8 cellular contexts compared by ENCODE assay signal in genomic region chr1:234597894-234598293, GRCh38. TPM values are rescaled to one million over a fixed set of nuclear protein-coding genes. Genes with fewer than 3 reads are reported as not detected.
DNase-seq lines count a peak whose midpoint lies in the region; ATAC-seq, FAIRE-seq and TF ChIP-seq lines count a peak whose summit lies in the region.

No MANE protein-coding gene starts in this region.

- H3K27ac ChIP-seq in GM23338 (ENCODE audit: low read depth) = no peak overlapping the region
- H3K27ac ChIP-seq in PC-9 = peak overlapping the region; percentile 31
- no peak overlapping the region for H3K27ac ChIP-seq in kidney (ENCODE audit: low read depth in 2 of 2, low read length in 2 of 2)

- no peaks in the 10 kb centered on the region for H3K36me3 ChIP-seq in BJ (ENCODE audit: control insufficient read depth, insufficient read depth, low read length)
- no peaks in the 10 kb centered on the region for H3K36me3 ChIP-seq in GM23338 (ENCODE audit: insufficient read depth)
- H3K36me3 ChIP-seq in PC-9 (ENCODE audit: low read depth) = peaks cover 9% of the 10 kb centered on the region
- H3K36me3 ChIP-seq in kidney (ENCODE audit: control insufficient read depth in 1 of 2, insufficient read depth in 2 of 2, low read length in 2 of 2) = no peaks in the 10 kb centered on the region

- peak; percentile 68 for TF ChIP-seq CTCF in BJ (IDR thresholded peaks at IDR 0.05; ENCODE audit: insufficient read depth, low read depth, low read length)
- peak; percentile 69 to 80 for TF ChIP-seq CTCF in GM23338 (conservative IDR thresholded peaks at IDR 0.05; ENCODE audit: low read depth in 2 of 2)
- peak; percentile 35; the same call in 1 of the 2 replicates for TF ChIP-seq CTCF in PC-9 (conservative IDR thresholded peaks at IDR 0.05)
- peak; percentile 44 for TF ChIP-seq CTCF in kidney (IDR thresholded peaks at IDR 0.05; ENCODE audit: borderline replicate concordance, extremely low read depth, insufficient read depth)

- H3K27me3 Mint-ChIP-seq in GM23338 (ENCODE audit: insufficient read depth, low read depth, poor library complexity) = peaks cover 3% of the 10 kb centered on the region
- no peaks in the 10 kb centered on the region for H3K27me3 Mint-ChIP-seq in activated naive CD4-positive, alpha-beta T cell treated with anti-CD3 and anti-CD28 coated beads for 36 hours (ENCODE audit: low read depth)

- intact Hi-C loops in PC-9 (cut with micrococcal nuclease; ENCODE audit: unreplicated experiment) = loop anchor here (2.0 kb wide), 1 partner anchor 327 kb away; no protein-coding TSS in a partner anchor
- intact Hi-C loops in activated naive CD4-positive, alpha-beta T cell treated with anti-CD3 and anti-CD28 coated beads for 36 hours (cut with micrococcal nuclease) = loop anchor here (1.0 to 2.0 kb wide), 2 partner anchors 15 to 485 kb away; no protein-coding TSS in a partner anchor
- intact Hi-C loops in kidney (cut with DNase I) = loop anchor here (10.0 kb wide), 1 partner anchor 103 kb away; no protein-coding TSS in a partner anchor

- H3K9me2 ChIP-seq in GM23338 (ENCODE audit: insufficient read depth) (0 out of 2 replicates have a peak, but pooled peaks cover 7% of the 10 kb centered on the region), PC-9 (ENCODE audit: insufficient read depth) (no peaks in the 10 kb centered on the region)

- peaks cover 11% of the 10 kb centered on the region for H3K36me3 Mint-ChIP-seq in GM23338 (ENCODE audit: low read depth)
- H3K36me3 Mint-ChIP-seq in activated naive CD4-positive, alpha-beta T cell treated with anti-CD3 and anti-CD28 coated beads for 36 hours (ENCODE audit: low read depth) = peaks cover 5% of the 10 kb centered on the region

- ATAC-seq in GM23338 (no peak), GM19023 (IDR thresholded peaks at IDR 0.05; ENCODE audit: unreplicated experiment) (no peak), HG02678 (IDR thresholded peaks at IDR 0.05; ENCODE audit: unreplicated experiment) (no peak)

- H3K27me3 ChIP-seq in BJ (ENCODE audit: control insufficient read depth, insufficient read depth, low read length) (no peaks in the 10 kb centered on the region), GM23338 (ENCODE audit: insufficient read depth) (no peaks in the 10 kb centered on the region), PC-9 (ENCODE audit: insufficient read depth, low read depth) (no peaks in the 10 kb centered on the region)

- peaks cover 11% of the 10 kb centered on the region for H3K79me2 ChIP-seq in GM23338 (replicated peaks; ENCODE audit: insufficient read depth)
- peaks cover 22% of the 10 kb centered on the region for H3K79me2 ChIP-seq in PC-9 (ENCODE audit: low read depth)

- no peak overlapping the region for H2AFZ ChIP-seq in GM23338
- H2AFZ ChIP-seq in PC-9 = no peak overlapping the region

- no peak for DNase-seq in BJ (ENCODE audit: low read depth)
- peak; percentile 63 for DNase-seq in GM23338 (ENCODE audit: low spot score)
- DNase-seq in PC-9 = no peak
- peak; percentile 79 for DNase-seq in activated naive CD4-positive, alpha-beta T cell treated with anti-CD3 and anti-CD28 coated beads for 36 hours
- no peak for DNase-seq in kidney
- DNase-seq in stimulated activated CD8-positive, alpha-beta memory T cell treated with anti-CD3 and anti-CD28 coated beads, Interleukin-4, amount 100 ng/mL, for 48 hours = peak; percentile 65

- H3K4me3 Mint-ChIP-seq in GM23338 = no peak overlapping the region
- H3K4me3 Mint-ChIP-seq in activated naive CD4-positive, alpha-beta T cell treated with anti-CD3 and anti-CD28 coated beads for 36 hours = no peak overlapping the region

- no peak for FAIRE-seq in kidney (lab: Jason Lieb, UNC)

- H3K9me3 ChIP-seq in PC-9 (ENCODE audit: insufficient read depth, low read depth) (0 out of 2 replicates have a peak, but pooled peaks cover 3% of the 10 kb centered on the region), kidney (ENCODE audit: control insufficient read depth in 1 of 2, low read length in 2 of 2) (no peaks in the 10 kb centered on the region)

- POLR2A ChIA-PET in BJ (lab: Charles Lee) = no interaction called here
- POLR2A ChIA-PET in PC-9 (lab: Charles Lee; ENCODE audit: unreplicated experiment) = no interaction called here

- no TSS peak for BruUV-seq in PC-9 (replicated peaks; lab: Mats Ljungman, UMichigan)

- H3K9ac ChIP-seq in kidney (ENCODE audit: low read length in 2 of 2) = no peak overlapping the region

- no peak overlapping the region for H3K4me3 ChIP-seq in BJ (ENCODE audit: low read depth, low read length)
- H3K4me3 ChIP-seq in GM23338 = no peak overlapping the region
- no peak overlapping the region for H3K4me3 ChIP-seq in PC-9
- no peak overlapping the region for H3K4me3 ChIP-seq in kidney (ENCODE audit: low read length in 2 of 2)

- no peaks in the 10 kb centered on the region for H3F3A ChIP-seq in GM23338 (replicated peaks; ENCODE audit: low read depth)
- H3F3A ChIP-seq in PC-9 (ENCODE audit: insufficient read depth, low read depth) = peaks cover 42% of the 10 kb centered on the region

- H3K27ac Mint-ChIP-seq in GM23338 = no peak overlapping the region
- no peak overlapping the region for H3K27ac Mint-ChIP-seq in activated naive CD4-positive, alpha-beta T cell treated with anti-CD3 and anti-CD28 coated beads for 36 hours

- H3K9me3 Mint-ChIP-seq in GM23338 = peaks cover 20% of the 10 kb centered on the region
- no peaks in the 10 kb centered on the region for H3K9me3 Mint-ChIP-seq in activated naive CD4-positive, alpha-beta T cell treated with anti-CD3 and anti-CD28 coated beads for 36 hours

- CTCF ChIA-PET in BJ (lab: Yijun Ruan, JAX) (interaction anchor here (0.5 to 2.9 kb wide), 19 partner anchors 9 to 497 kb away, joined by 3 to 11 read pairs (median 4); no protein-coding TSS in a partner anchor), PC-9 (lab: Charles Lee) (interaction anchor here (0.6 to 1.0 kb wide), 2 partner anchors 8 to 486 kb away, joined by 3 to 5 read pairs; no protein-coding TSS in a partner anchor)
- CTCF ChIA-PET in activated naive CD4-positive, alpha-beta T cell treated with anti-CD3 and anti-CD28 coated beads for 36 hours (lab: Charles Lee) = interaction anchor here (0.8 to 2.9 kb wide), 9 partner anchors 55 to 486 kb away, joined by 3 to 10 read pairs (median 3); no protein-coding TSS in a partner anchor

- H3K4me2 ChIP-seq in GM23338 (no peak overlapping the region), PC-9 (no peak overlapping the region)

- peaks cover 37% of the 10 kb centered on the region for H3K4me1 ChIP-seq in GM23338 (ENCODE audit: insufficient read depth)
- peaks cover 47% of the 10 kb centered on the region for H3K4me1 ChIP-seq in PC-9 (replicated peaks; ENCODE audit: insufficient read depth)
- H3K4me1 ChIP-seq in kidney (ENCODE audit: control insufficient read depth in 1 of 2, insufficient read depth in 1 of 2, low read depth in 1 of 2, low read length in 2 of 2) = peaks cover 22 to 27% of the 10 kb centered on the region in 2 donors

- no peaks in the 10 kb centered on the region for H4K20me1 ChIP-seq in GM23338 (replicated peaks; ENCODE audit: insufficient read depth)
- no peaks in the 10 kb centered on the region for H4K20me1 ChIP-seq in PC-9 (ENCODE audit: insufficient read depth)

- peaks cover 32% of the 10 kb centered on the region for H3K4me1 Mint-ChIP-seq in GM23338
- peaks cover 49% of the 10 kb centered on the region for H3K4me1 Mint-ChIP-seq in activated naive CD4-positive, alpha-beta T cell treated with anti-CD3 and anti-CD28 coated beads for 36 hours (ENCODE audit: low read depth)

TF ChIP-seq in GM23338, 12 proteins besides CTCF, POLR2A, EP300 and RAD21 (continues in another document):
- no peak for TF ChIP-seq STAT1 (IDR thresholded peaks at IDR 0.05; ENCODE audit: unreplicated experiment)
- no peak for TF ChIP-seq REST (IDR thresholded peaks at IDR 0.05; ENCODE audit: unreplicated experiment)
- TF ChIP-seq POLR2AphosphoS5 (IDR thresholded peaks at IDR 0.05; ENCODE audit: low read depth) = no peak
- no peak for TF ChIP-seq EZH2 (IDR thresholded peaks at IDR 0.05; ENCODE audit: low read depth, unreplicated experiment)
- TF ChIP-seq CREB1 (CRISPR knock-in tag; IDR thresholded peaks at IDR 0.05; ENCODE audit: low read depth) = no peak
- TF ChIP-seq ZNF331 (CRISPR knock-in tag; IDR thresholded peaks at IDR 0.05; ENCODE audit: low read depth) = no peak
- TF ChIP-seq JUNB (IDR thresholded peaks at IDR 0.05; ENCODE audit: unreplicated experiment) = no peak

RNA-seq across cellular contexts. Expression of gene IRF2BP2, which starts 12.1 kb away (rescaled TPM):
- polyA plus RNA-seq in BJ (2011; rRNA removed) (12.5 and 20.7 TPM in 2 replicates), GM23338 (2016; fragmentation: Nextera tagmentation; extraction: Ambion mirVana) (19.4 and 21.5 TPM in 2 replicates), kidney (ENCODE audit: insufficient read depth, low read depth, low replicate concordance) (53.8 TPM)
- 21.2 and 34.0 TPM in 2 replicates for polyA minus RNA-seq in BJ (2011; rRNA and poly(A)+ RNA removed)
- total RNA-seq in GM23338 (2014; rRNA removed; shearing (Covaris generic)) = 62.4 and 62.9 TPM in 2 replicates
- total RNA-seq in PC-9 (2021) (80.7 and 122 TPM in 2 replicates), kidney (130 TPM)
- total RNA-seq in activated naive CD4-positive, alpha-beta T cell treated with anti-CD3 and anti-CD28 coated beads for 36 hours = 100 to 1,000 TPM in 1 of 2 experiments, 10 to 100 TPM in 1; 99.6 to 107 TPM

Comparison
In these comparisons a context has a peak if more than half of its experiments do, and no peak if none do; other contexts are left out.
1. DNase-seq: peak in GM23338 (single experiment), activated naive CD4-positive, alpha-beta T cell treated with anti-CD3 and anti-CD28 coated beads for 36 hours (single experiment) and stimulated activated CD8-positive, alpha-beta memory T cell treated with anti-CD3 and anti-CD28 coated beads, Interleukin-4, amount 100 ng/mL, for 48 hours (single experiment); none in BJ (single experiment), PC-9 (0 of 2) and kidney (single experiment).
2. Peak in every context shown above with its lines, with median percentiles within 50 percentile points of each other: CTCF ChIP-seq.